22 cellular contexts compared by ENCODE assay signal in the genomic region with DNA sequence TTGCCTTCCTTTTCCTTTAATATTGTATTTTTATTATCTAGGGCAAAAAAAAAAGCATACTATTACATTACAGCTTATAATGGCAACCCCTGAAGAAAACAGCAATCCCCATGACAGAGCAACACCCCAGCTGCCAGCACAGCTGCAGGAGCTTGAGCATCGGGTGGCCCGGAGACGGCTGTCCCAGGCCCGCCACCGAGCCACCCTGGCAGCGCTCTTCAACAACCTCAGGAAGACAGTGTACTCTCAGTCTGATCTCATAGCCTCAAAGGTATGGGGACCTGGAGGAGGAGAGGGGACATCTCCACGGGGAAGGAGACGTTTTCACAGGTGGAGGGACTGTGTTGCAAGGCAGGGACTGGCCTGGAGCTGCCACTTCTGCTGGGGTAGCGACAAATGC. TPM values are rescaled to one million over a fixed set of nuclear protein-coding genes. Genes with fewer than 3 reads are reported as not detected.
"Had no signal": no experiment of that assay in that cellular context is flagged by ENCODE, and none has a peak within 500 bp of the region (broad histone marks: within the 10 kb centered on the region; RNA-seq: fewer than 3 reads in every experiment).

No MANE protein-coding gene starts in this region.

- H3K27ac Mint-ChIP-seq: activated naive CD8-positive, alpha-beta T cell; activated T-helper 1 cell treated with anti-CD3 and anti-CD28 coated beads, Interleukin-12 subunit alpha, Interleukin-12 subunit beta, Interleukin-2, Interleukin-4 antibody, amounts not matched to agents 30 ng/mL and 10 ng/mL and 1 ng/mL, durations not matched to agents 14 hours and 24 hours and 36 hours; dendritic cell treated with granulocyte-macrophage colony-stimulating factor and Interleukin-4, amounts not matched to agents 40 ng/mL and 50 ng/mL, for 4 days; effector memory CD8-positive, alpha-beta T cell; progenitor cell of endocrine pancreas; stimulated activated naive CD8-positive, alpha-beta T cell treated with anti-CD3 and anti-CD28 coated beads, Interleukin-15, amount 100 ng/mL, for 72 hours had no signal

- H3K9me3 Mint-ChIP-seq: activated T-helper 1 cell treated with anti-CD3 and anti-CD28 coated beads, Interleukin-12 subunit alpha, Interleukin-12 subunit beta, Interleukin-2, Interleukin-4 antibody, amounts not matched to agents 30 ng/mL and 10 ng/mL and 1 ng/mL, durations not matched to agents 14 hours and 24 hours and 36 hours; effector memory CD8-positive, alpha-beta T cell; nephron had no signal

- H3K4me3 Mint-ChIP-seq: activated naive CD8-positive, alpha-beta T cell; activated T-helper 1 cell treated with anti-CD3 and anti-CD28 coated beads, Interleukin-12 subunit alpha, Interleukin-12 subunit beta, Interleukin-2, Interleukin-4 antibody, amounts not matched to agents 30 ng/mL and 10 ng/mL and 1 ng/mL, durations not matched to agents 14 hours and 24 hours and 36 hours; dendritic cell treated with granulocyte-macrophage colony-stimulating factor and Interleukin-4, amounts not matched to agents 40 ng/mL and 50 ng/mL, for 4 days; effector memory CD8-positive, alpha-beta T cell; nephron; stimulated activated naive CD8-positive, alpha-beta T cell treated with anti-CD3 and anti-CD28 coated beads, Interleukin-15, amount 100 ng/mL, for 72 hours had no signal

- H3K36me3 Mint-ChIP-seq: activated naive CD8-positive, alpha-beta T cell had no signal

- DNase-seq: activated CD4-positive, alpha-beta T cell treated with anti-CD3 and anti-CD28 coated beads, Interleukin-2, amount 50 U/mL, for 1 hour; activated gamma-delta T cell treated with Interleukin-2 at 50 U/mL for 16 hours; activated T-cell treated with anti-CD3 and anti-CD28 coated beads for 4 hours; amniotic stem cell; effector memory CD8-positive, alpha-beta T cell; esophagus squamous epithelium; hippocampal formation; left cardiac atrium; midbrain; stimulated activated naive CD8-positive, alpha-beta T cell treated with anti-CD3 and anti-CD28 coated beads, Interleukin-15, amount 100 ng/mL, for 72 hours; T1000; transverse colon; uterus had no signal

- ATAC-seq: effector memory CD8-positive, alpha-beta T cell; left cardiac atrium; stimulated activated naive CD8-positive, alpha-beta T cell treated with anti-CD3 and anti-CD28 coated beads, Interleukin-15, amount 100 ng/mL, for 72 hours had no signal

RNA-seq across cellular contexts. Expression of a gene that starts 6.8 kb away (rescaled TPM):
- total RNA-seq: activated T-helper 1 cell treated with anti-CD3 and anti-CD28 coated beads, Interleukin-12 subunit alpha, Interleukin-12 subunit beta, Interleukin-2, Interleukin-4 antibody, amounts not matched to agents 30 ng/mL and 10 ng/mL and 1 ng/mL, durations not matched to agents 14 hours and 24 hours and 36 hours; chondrocyte; esophagus squamous epithelium; left cardiac atrium; lung microvascular endothelial cell; progenitor cell of endocrine pancreas; right atrium auricular region; T-helper 1 cell treated with Interleukin-12 subunit alpha and Interleukin-12 subunit beta and Interleukin-4 antibody, amounts not matched to agents 30 ng/mL and 1 ng/mL, for 36 hours; transverse colon; uterus had no signal
